In the genomic region with DNA sequence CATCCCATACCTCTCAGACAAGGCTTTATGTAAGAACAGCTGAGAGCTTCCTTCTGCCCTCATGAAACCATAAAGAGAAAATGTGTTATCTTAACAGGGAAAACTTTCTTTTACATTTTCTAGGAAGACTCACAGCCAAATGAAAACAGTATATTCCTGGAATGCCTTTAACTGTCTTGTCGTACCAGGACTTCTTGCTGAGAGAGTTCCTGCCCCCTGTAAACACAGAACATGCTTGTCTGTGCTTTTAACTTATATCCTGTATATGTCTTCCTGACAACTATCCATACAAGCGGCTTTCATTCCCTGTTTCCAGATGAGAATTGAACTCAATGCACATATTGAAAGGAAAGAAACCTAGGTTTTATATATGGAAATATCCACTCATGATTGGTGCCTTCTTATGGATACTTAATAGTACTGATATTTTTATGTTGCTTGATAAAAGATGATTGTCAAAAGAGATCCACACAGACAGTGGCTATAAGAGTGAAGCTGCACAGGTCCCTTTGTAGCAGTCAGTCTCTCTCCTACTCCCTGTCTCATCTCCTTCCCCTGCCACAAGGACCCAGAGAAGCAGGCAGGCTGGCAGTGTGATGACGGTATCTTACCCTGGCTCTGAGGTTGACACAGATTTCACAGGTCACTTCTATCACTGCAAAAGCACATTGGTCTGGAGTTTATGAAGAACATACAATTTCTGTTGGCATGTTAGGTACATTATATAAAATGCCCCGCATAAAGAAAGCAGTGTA, we compare ENCODE assay signal across 8 cellular contexts.
DNase-seq lines count a peak whose midpoint lies in the region; ATAC-seq and TF ChIP-seq lines count a peak whose summit lies in the region.

No MANE protein-coding gene starts in this region.

- H3K36me3 ChIP-seq in esophagus squamous epithelium = no peaks in the 10 kb centered on the region

- TF ChIP-seq POLR2A in esophagus squamous epithelium (IDR thresholded peaks at IDR 0.05) = no peak

- no peak for TF ChIP-seq CTCF in CD4-positive, alpha-beta T cell (IDR thresholded peaks at IDR 0.05)
- TF ChIP-seq CTCF in esophagus squamous epithelium (IDR thresholded peaks at IDR 0.05) = no peak

- H3K4me3 ChIP-seq in esophagus squamous epithelium = no peak overlapping the region

- intact Hi-C loops in CD4-positive, alpha-beta T cell (cut with DNase I, micrococcal nuclease) = loop anchor here (1.0 to 10.0 kb wide), 4 partner anchors 49 to 92 kb away; no protein-coding TSS in a partner anchor
- intact Hi-C loops in activated CD4-positive, alpha-beta memory T cell treated with anti-CD3 and anti-CD28 coated beads for 36 hours (cut with micrococcal nuclease) = loop anchor here (1.0 to 10.0 kb wide), 12 partner anchors 27 to 621 kb away; a partner anchor contains a TSS
- intact Hi-C loops in esophagus squamous epithelium (cut with DNase I) (no loop called here), posterior vena cava (cut with DNase I) (no loop called here)

- no peaks in the 10 kb centered on the region for H3K27me3 ChIP-seq in CD4-positive, alpha-beta T cell (ENCODE audit: control insufficient read depth, insufficient read depth, low read length)
- H3K27me3 ChIP-seq in esophagus squamous epithelium = no peaks in the 10 kb centered on the region

- no peaks in the 10 kb centered on the region for H3K9me3 ChIP-seq in CD4-positive, alpha-beta T cell (ENCODE audit: control insufficient read depth, low read length)
- no peaks in the 10 kb centered on the region for H3K9me3 ChIP-seq in esophagus squamous epithelium

- H3K27me3 Mint-ChIP-seq in CD4-positive, alpha-beta T cell = no peaks in the 10 kb centered on the region
- no peaks in the 10 kb centered on the region for H3K27me3 Mint-ChIP-seq in activated CD4-positive, alpha-beta memory T cell treated with anti-CD3 and anti-CD28 coated beads for 36 hours

- H3K4me1 ChIP-seq in esophagus squamous epithelium = peaks cover 0 to 17% (median 10%) of the 10 kb centered on the region in 3 donors

- CTCF ChIA-PET in CD4-positive, alpha-beta T cell (lab: Charles Lee) = no interaction called here
- CTCF ChIA-PET in activated CD4-positive, alpha-beta memory T cell treated with anti-CD3 and anti-CD28 coated beads for 36 hours (lab: Charles Lee) = interaction anchor here (0.8 kb wide), 1 partner anchor 251 kb away, joined by 3 read pairs; no protein-coding TSS in a partner anchor

- peaks cover 46% of the 10 kb centered on the region for H3K4me1 Mint-ChIP-seq in CD4-positive, alpha-beta T cell (ENCODE audit: low read depth)
- peaks cover 48% of the 10 kb centered on the region for H3K4me1 Mint-ChIP-seq in activated CD4-positive, alpha-beta memory T cell treated with anti-CD3 and anti-CD28 coated beads for 36 hours (ENCODE audit: low read depth)

- no peaks in the 10 kb centered on the region for H3K36me3 Mint-ChIP-seq in CD4-positive, alpha-beta T cell (ENCODE audit: low read depth)
- peaks cover 3% of the 10 kb centered on the region for H3K36me3 Mint-ChIP-seq in activated CD4-positive, alpha-beta memory T cell treated with anti-CD3 and anti-CD28 coated beads for 36 hours

- H3K27ac Mint-ChIP-seq in CD4-positive, alpha-beta T cell = peak overlapping the region; percentile 96
- H3K27ac Mint-ChIP-seq in activated CD4-positive, alpha-beta memory T cell treated with anti-CD3 and anti-CD28 coated beads for 36 hours = peak overlapping the region; percentile 89

- peaks cover 3% of the 10 kb centered on the region for H3K9me3 Mint-ChIP-seq in CD4-positive, alpha-beta T cell
- no peaks in the 10 kb centered on the region for H3K9me3 Mint-ChIP-seq in activated CD4-positive, alpha-beta memory T cell treated with anti-CD3 and anti-CD28 coated beads for 36 hours

- ATAC-seq in CD4-positive, alpha-beta T cell (ENCODE audit: poor library complexity) = peak; percentile 61
- ATAC-seq in GM21423 (IDR thresholded peaks at IDR 0.05; ENCODE audit: unreplicated experiment) = peak; percentile 46

- DNase-seq in CD4-positive, alpha-beta T cell = peak in 8 of 10 experiments; percentile 13 to 50 (median 36)
- DNase-seq in HS-5 (ENCODE audit: low read depth) (peak; percentile 19), esophagus squamous epithelium (lab: John Stamatoyannopoulos, UW) (no peak), NCI-H1417 treated with DMSO at 0.1 percent for 48 hours (lab: John Stamatoyannopoulos, UW) (no peak), posterior vena cava (ENCODE audit: low spot score) (no peak)
- peak; percentile 60 for DNase-seq in activated CD4-positive, alpha-beta memory T cell treated with anti-CD3 and anti-CD28 coated beads for 36 hours
- peak; percentile 4 for DNase-seq in stimulated activated CD8-positive, alpha-beta memory T cell treated with anti-CD3 and anti-CD28 coated beads, Interleukin-4, amount 100 ng/mL, for 24 hours (ENCODE audit: low read depth)

- WGBS in esophagus squamous epithelium, 2 donors = 63 to 71% methylated on average over 4 of the region's 4 CpGs

- H3K4me3 Mint-ChIP-seq in CD4-positive, alpha-beta T cell = peak overlapping the region; percentile 81
- H3K4me3 Mint-ChIP-seq in activated CD4-positive, alpha-beta memory T cell treated with anti-CD3 and anti-CD28 coated beads for 36 hours = peak overlapping the region; percentile 71

- POLR2A ChIA-PET in CD4-positive, alpha-beta T cell (lab: Charles Lee) = interaction anchor here (1.4 kb wide), 1 partner anchor 64 kb away, joined by 3 read pairs; no protein-coding TSS in a partner anchor
- POLR2A ChIA-PET in activated CD4-positive, alpha-beta memory T cell treated with anti-CD3 and anti-CD28 coated beads for 36 hours (lab: Charles Lee) = interaction anchor here (1.1 kb wide), 1 partner anchor 64 kb away, joined by 4 read pairs; a partner anchor contains a TSS

- peak overlapping the region; percentile 78 for H3K27ac ChIP-seq in CD4-positive, alpha-beta T cell (ENCODE audit: low read depth, low read length)
- H3K27ac ChIP-seq in esophagus squamous epithelium = peak overlapping the region; percentile 17 to 68 (median 53)

Comparison
In these comparisons a context has a peak if more than half of its experiments do, and no peak if none do; other contexts are left out.
1. DNase-seq: peak in CD4-positive, alpha-beta T cell (8 of 10), HS-5 (single experiment), activated CD4-positive, alpha-beta memory T cell treated with anti-CD3 and anti-CD28 coated beads for 36 hours (single experiment) and stimulated activated CD8-positive, alpha-beta memory T cell treated with anti-CD3 and anti-CD28 coated beads, Interleukin-4, amount 100 ng/mL, for 24 hours (single experiment); none in esophagus squamous epithelium (single experiment), NCI-H1417 treated with DMSO at 0.1 percent for 48 hours (single experiment) and posterior vena cava (single experiment).
2. intact Hi-C loops: an anchor here in CD4-positive, alpha-beta T cell (1.0 to 10.0 kb wide) and activated CD4-positive, alpha-beta memory T cell treated with anti-CD3 and anti-CD28 coated beads for 36 hours (1.0 to 10.0 kb wide); none called in esophagus squamous epithelium and posterior vena cava.